ENCODE assay signal across 13 cellular contexts in genomic region chr4:1708581-1708980, GRCh38. TPM values are rescaled to one million over a fixed set of nuclear protein-coding genes. Genes with fewer than 3 reads are reported as not detected.
A peak's percentile ranks its signal among the peaks of the same experiment; 100 is the strongest.
DNase-seq lines count a peak whose midpoint lies in the region; ATAC-seq, FAIRE-seq and TF ChIP-seq lines count a peak whose summit lies in the region.
"Had no signal": no experiment of that assay in that cellular context is flagged by ENCODE, and none has a peak within 500 bp of the region (broad histone marks: within the 10 kb centered on the region; RNA-seq: fewer than 3 reads in every experiment).

No MANE protein-coding gene starts in this region.

- H3K27me3 Mint-ChIP-seq in activated CD4-positive, alpha-beta T cell treated with anti-CD3 and anti-CD28 coated beads, Interleukin-2, amount 10 ng/mL, durations not matched to agents 7 days and 5 days = no peaks in the 10 kb centered on the region
- H3K27me3 Mint-ChIP-seq in progenitor cell of endocrine pancreas = no peaks in the 10 kb centered on the region
- H3K27me3 Mint-ChIP-seq: dendritic cell treated with granulocyte-macrophage colony-stimulating factor and Interleukin-4, amounts not matched to agents 40 ng/mL and 50 ng/mL, for 4 days had no signal

- BruUV-seq in K562 (replicated peaks; lab: Mats Ljungman, UMichigan) = no TSS peak

- no peak overlapping the region; the same call in 1 of the 2 replicates for H3K9ac ChIP-seq in OCI-LY1 (ENCODE audit: low read length)
- H3K9ac ChIP-seq in K562 (ENCODE audit: insufficient read depth in 1 of 2, low read depth in 2 of 2, low read length in 2 of 2) = no peak overlapping the region

- in situ Hi-C loops in K562 (cut with MboI) = no loop called here

- no peak for TF ChIP-seq EP300 in K562 (IDR thresholded peaks at IDR 0.05; ENCODE audit: low read length)

- H4K20me1 ChIP-seq in OCI-LY1 (ENCODE audit: insufficient read depth, low read length) (no peaks in the 10 kb centered on the region), K562 (replicated peaks; ENCODE audit: control insufficient read depth, insufficient read depth, low read length) (peaks cover 33% of the 10 kb centered on the region)

- TF ChIP-seq CTCF in OCI-LY1 (IDR thresholded peaks at IDR 0.05; ENCODE audit: low read length) = no peak
- TF ChIP-seq CTCF in K562 (IDR thresholded peaks at IDR 0.05 in 2 of 3, conservative IDR thresholded peaks at IDR 0.05 in 1 of 3; ENCODE audit: insufficient read depth in 2 of 3, low read depth in 1 of 3, low read length in 3 of 3) = no peak
- no peak for TF ChIP-seq CTCF in progenitor cell of endocrine pancreas (IDR thresholded peaks at IDR 0.05; ENCODE audit: unreplicated experiment)
- TF ChIP-seq CTCF in adrenal gland (IDR thresholded peaks at IDR 0.05) = no peak

- TF ChIP-seq POLR2A in K562 (conservative IDR thresholded peaks at IDR 0.05) (no peak), adrenal gland (IDR thresholded peaks at IDR 0.05) (no peak)

- H3K9me3 ChIP-seq in OCI-LY1 (ENCODE audit: low read length) (no peaks in the 10 kb centered on the region), K562 (replicated peaks; ENCODE audit: control insufficient read depth, insufficient read depth, low read depth, low read length) (no peaks in the 10 kb centered on the region), adrenal gland (replicated peaks in 1 of 3) (no peaks in the 10 kb centered on the region)
- H3K9me3 ChIP-seq: A549 had no signal

- CTCF ChIA-PET in activated CD4-positive, alpha-beta T cell treated with anti-CD3 and anti-CD28 coated beads, Interleukin-2, amount 10 ng/mL, durations not matched to agents 7 days and 5 days (lab: Charles Lee) = interaction anchor here (0.6 to 2.0 kb wide), 6 partner anchors 8 to 746 kb away, joined by 3 to 9 read pairs (median 4); partner anchors contain the start of genes TACC3 and TMEM129
- CTCF ChIA-PET in K562 (lab: Yijun Ruan, JAX; ENCODE audit: low intra/inter-chr PET ratio) = interaction anchor here (0.5 kb wide), 1 partner anchor 146 kb away, joined by 3 read pairs; no protein-coding TSS in a partner anchor

- no peaks in the 10 kb centered on the region for H3K9me3 Mint-ChIP-seq in activated CD4-positive, alpha-beta T cell treated with anti-CD3 and anti-CD28 coated beads, Interleukin-2, amount 10 ng/mL, durations not matched to agents 7 days and 5 days
- no peaks in the 10 kb centered on the region for H3K9me3 Mint-ChIP-seq in progenitor cell of endocrine pancreas (ENCODE audit: low read depth)
- H3K9me3 Mint-ChIP-seq: dendritic cell treated with granulocyte-macrophage colony-stimulating factor and Interleukin-4, amounts not matched to agents 40 ng/mL and 50 ng/mL, for 4 days had no signal

- FAIRE-seq in K562 (lab: Jason Lieb, UNC) = no peak
- FAIRE-seq: A549 had no signal

- WGBS in K562 (ENCODE audit: insufficient coverage, low coverage, missing lambda C conversion rate) = 0% methylated on average over 1 of the region's 1 CpG
- WGBS in adrenal gland, 4 donors = 54 to 75% (median 59%) methylated on average over 1 of the region's 1 CpG

- peak overlapping the region; percentile 49 for H3K4me3 Mint-ChIP-seq in activated CD4-positive, alpha-beta T cell treated with anti-CD3 and anti-CD28 coated beads, Interleukin-2, amount 10 ng/mL, durations not matched to agents 7 days and 5 days
- H3K4me3 Mint-ChIP-seq in progenitor cell of endocrine pancreas (ENCODE audit: low read depth) = peak overlapping the region; percentile 58
- H3K4me3 Mint-ChIP-seq: dendritic cell treated with granulocyte-macrophage colony-stimulating factor and Interleukin-4, amounts not matched to agents 40 ng/mL and 50 ng/mL, for 4 days had no signal

- intact Hi-C loops in K562 (cut with micrococcal nuclease) = no loop called here
- intact Hi-C loops in adrenal gland (cut with DNase I) = no loop called here

- H3K4me3 ChIP-seq in OCI-LY1 (ENCODE audit: low read depth, low read length, poor library complexity, severe bottlenecking) = peak overlapping the region; percentile 99
- H3K4me3 ChIP-seq in K562 = no peak overlapping the region
- H3K4me3 ChIP-seq in adrenal gland = no peak overlapping the region
- H3K4me3 ChIP-seq: A549 had no signal

- H3K36me3 ChIP-seq in OCI-LY1 (ENCODE audit: insufficient read depth, low read length) (peaks cover 70% of the 10 kb centered on the region), K562 (ENCODE audit: control insufficient read depth, insufficient read depth, low read length) (peaks cover 67% of the 10 kb centered on the region), adrenal gland (replicated peaks in 1 of 2) (peaks cover 0 to 11% of the 10 kb centered on the region in 2 donors)

- peaks cover 55% of the 10 kb centered on the region for H3K36me3 Mint-ChIP-seq in activated CD4-positive, alpha-beta T cell treated with anti-CD3 and anti-CD28 coated beads, Interleukin-2, amount 10 ng/mL, durations not matched to agents 7 days and 5 days (ENCODE audit: low read depth)
- H3K36me3 Mint-ChIP-seq in progenitor cell of endocrine pancreas (ENCODE audit: insufficient read depth) = peaks cover 22% of the 10 kb centered on the region

- H3K27me3 ChIP-seq in OCI-LY1 (ENCODE audit: insufficient read depth, low read length) (no peaks in the 10 kb centered on the region), K562 (ENCODE audit: control insufficient read depth in 2 of 2, insufficient read depth in 2 of 2, low read length in 2 of 2) (no peaks in the 10 kb centered on the region), adrenal gland (no peaks in the 10 kb centered on the region)

- DNase-seq in activated CD4-positive, alpha-beta T cell treated with anti-CD3 and anti-CD28 coated beads, Interleukin-2, amount 10 ng/mL, durations not matched to agents 7 days and 5 days = no peak
- no peak for DNase-seq in activated CD4-positive, alpha-beta T cell treated with anti-CD3 and anti-CD28 coated beads for 48 hours
- no peak for DNase-seq in K562 (ENCODE audit: extremely low read depth in 1 of 4, low spot score in 3 of 4)
- no peak for DNase-seq in progenitor cell of endocrine pancreas (ENCODE audit: low spot score, unreplicated experiment)
- no peak for DNase-seq in CD1c-positive myeloid dendritic cell (ENCODE audit: extremely low spot score)
- DNase-seq in NCI-H1694 (lab: John Stamatoyannopoulos, UW) = no peak
- no peak for DNase-seq in adrenal gland
- DNase-seq: NCI-H187 treated with DMSO at 0.1 percent for 48 hours, NCI-H748 treated with DMSO at 0.1 percent for 48 hours, SHP77 treated with DMSO at 0.1 percent for 48 hours had no signal

- H3K9me1 ChIP-seq in K562 (ENCODE audit: control insufficient read depth, insufficient read depth, low read length) = peaks cover 3% of the 10 kb centered on the region

- no peaks in the 10 kb centered on the region for H3K9me2 ChIP-seq in OCI-LY1 (ENCODE audit: low read depth, low read length)

- peak overlapping the region; percentile 50 for H3K27ac Mint-ChIP-seq in activated CD4-positive, alpha-beta T cell treated with anti-CD3 and anti-CD28 coated beads, Interleukin-2, amount 10 ng/mL, durations not matched to agents 7 days and 5 days
- peak overlapping the region; percentile 93 for H3K27ac Mint-ChIP-seq in progenitor cell of endocrine pancreas
- H3K27ac Mint-ChIP-seq: dendritic cell treated with granulocyte-macrophage colony-stimulating factor and Interleukin-4, amounts not matched to agents 40 ng/mL and 50 ng/mL, for 4 days had no signal

- peaks cover 64% of the 10 kb centered on the region for H3K4me1 Mint-ChIP-seq in activated CD4-positive, alpha-beta T cell treated with anti-CD3 and anti-CD28 coated beads, Interleukin-2, amount 10 ng/mL, durations not matched to agents 7 days and 5 days
- peaks cover 39% of the 10 kb centered on the region for H3K4me1 Mint-ChIP-seq in progenitor cell of endocrine pancreas (ENCODE audit: low read depth)

- POLR2A ChIA-PET in activated CD4-positive, alpha-beta T cell treated with anti-CD3 and anti-CD28 coated beads, Interleukin-2, amount 10 ng/mL, durations not matched to agents 7 days and 5 days (lab: Charles Lee) = interaction anchor here (0.5 to 0.6 kb wide), 2 partner anchors 8 to 12 kb away, joined by 3 to 6 read pairs; no protein-coding TSS in a partner anchor
- POLR2A ChIA-PET in K562 (lab: Yijun Ruan, JAX) = interaction anchor here (0.6 to 6.8 kb wide), 9 partner anchors 8 to 162 kb away, joined by 3 to 49 read pairs (median 7); partner anchors contain the start of genes TACC3 and TMEM129

- H2AFZ ChIP-seq in OCI-LY1 (ENCODE audit: low read length) (no peak overlapping the region), K562 (ENCODE audit: low read depth, low read length) (no peak overlapping the region)

- peak overlapping the region; percentile 89 for H3K4me2 ChIP-seq in OCI-LY1 (ENCODE audit: low read length)
- peak overlapping the region; percentile 26; the same call in 1 of the 2 replicates for H3K4me2 ChIP-seq in K562 (ENCODE audit: insufficient read depth, low read length)
- H3K4me2 ChIP-seq: A549 had no signal

- H3F3A ChIP-seq in OCI-LY1 (ENCODE audit: insufficient read depth, low read length) = no peaks in the 10 kb centered on the region

- no peak for ATAC-seq in K562
- ATAC-seq: A549 had no signal

- H3K27ac ChIP-seq in OCI-LY1 (ENCODE audit: low read depth, low read length, poor library complexity, severe bottlenecking) (no peak overlapping the region), K562 (ENCODE audit: extremely low read depth, low read depth, low read length) (no peak overlapping the region), adrenal gland (no peak overlapping the region)
- H3K27ac ChIP-seq: A549 had no signal

- TF ChIP-seq RAD21 in K562 (CRISPR knock-in tag; conservative IDR thresholded peaks at IDR 0.05 in 1 of 2, IDR thresholded peaks at IDR 0.05 in 1 of 2) = no peak

- peaks cover 29% of the 10 kb centered on the region for H3K4me1 ChIP-seq in OCI-LY1 (ENCODE audit: insufficient read depth, low read length, severe bottlenecking)
- peaks cover 18 to 32% of the 10 kb centered on the region in 2 experiments; a peak in 4 of 5 replicates for H3K4me1 ChIP-seq in K562 (replicated peaks in 1 of 2; ENCODE audit: control insufficient read depth in 2 of 2, insufficient read depth in 2 of 2, low read length in 2 of 2)
- peaks cover 15 to 21% of the 10 kb centered on the region in 2 donors for H3K4me1 ChIP-seq in adrenal gland (replicated peaks in 1 of 2)

- H3K79me2 ChIP-seq in OCI-LY1 (ENCODE audit: insufficient read depth, low read length) (peaks cover 66% of the 10 kb centered on the region), K562 (ENCODE audit: control insufficient read depth, insufficient read depth, low read length) (peaks cover 96% of the 10 kb centered on the region)

RNA-seq across cellular contexts. Expression of gene SLBP, which starts 3.5 kb away (rescaled TPM):
- total RNA-seq in activated CD4-positive, alpha-beta T cell treated with anti-CD3 and anti-CD28 coated beads, Interleukin-2, amount 10 ng/mL, durations not matched to agents 7 days and 5 days = 100 to 1,000 TPM; 116 to 137 TPM
- total RNA-seq in K562 (2011; cell fraction: chromatin; rRNA removed; ENCODE audit: low replicate concordance) = 30.7 and 52.5 TPM in 2 replicates
- total RNA-seq in K562 (2011; cell fraction: nucleolus; rRNA removed) = 27.1 and 28.9 TPM in 2 replicates
- 42.8 and 65.1 TPM in 2 replicates for total RNA-seq in K562 (2011; cell fraction: nucleoplasm; rRNA removed)
- 185 and 221 TPM in 2 replicates for total RNA-seq in K562 (2014; rRNA removed)
- 161 and 175 TPM in 2 replicates for total RNA-seq in K562 (2014; rRNA removed; fragmentation: Illumina TruSeq; extraction: Trizol)
- total RNA-seq in K562 (2015; rRNA removed; fragmentation: Illumina TruSeq; extraction: Trizol) = 148 and 164 TPM in 2 replicates
- 123 and 128 TPM in 2 replicates for total RNA-seq in K562 (2021)
- polyA plus RNA-seq in K562 (2011; rRNA removed) = 121 and 191 TPM in 2 replicates
- 86.2 and 92.0 TPM in 2 replicates for polyA plus RNA-seq in K562 (2011; cell fraction: cytosol; rRNA removed)
- 39.9 and 51.3 TPM in 2 replicates for polyA plus RNA-seq in K562 (2011; cell fraction: nucleus; rRNA removed)
- polyA plus RNA-seq in K562 (2012) = 91.7 and 104 TPM in 2 replicates
- polyA plus RNA-seq in K562 (2014; fragmentation: Illumina TruSeq; extraction: Trizol) = 171 and 214 TPM in 2 replicates
- 10 to 100 TPM; 49.4 to 81.8 TPM for polyA plus RNA-seq in K562 (2014; fragmentation: Nextera tagmentation; extraction: Ambion mirVana)
- 157 and 162 TPM in 2 replicates for polyA plus RNA-seq in K562 (2014; rRNA removed)
- 103 and 121 TPM in 2 replicates for polyA minus RNA-seq in K562 (2011; rRNA and poly(A)+ RNA removed)
- polyA minus RNA-seq in K562 (2011; cell fraction: cytosol; rRNA and poly(A)+ RNA removed) = 51.2 and 63.8 TPM in 2 replicates
- 14.9 and 23.8 TPM in 2 replicates for polyA minus RNA-seq in K562 (2011; cell fraction: nucleus; rRNA and poly(A)+ RNA removed)
- 54.3 and 56.5 TPM in 2 replicates for total RNA-seq in progenitor cell of endocrine pancreas
- total RNA-seq in adrenal gland = 10 to 100 TPM; 29.2 to 53.2 (median 38.1) TPM
- polyA plus RNA-seq in adrenal gland = 10 to 100 TPM; 19.0 to 81.0 (median 24.6) TPM

RNA-seq across cellular contexts. Expression of gene TMEM129, which starts 12.5 kb away (rescaled TPM):
- total RNA-seq in activated CD4-positive, alpha-beta T cell treated with anti-CD3 and anti-CD28 coated beads, Interleukin-2, amount 10 ng/mL, durations not matched to agents 7 days and 5 days = 10 to 100 TPM; 20.9 to 22.3 TPM
- total RNA-seq in K562 (2011; cell fraction: chromatin; rRNA removed; ENCODE audit: low replicate concordance) = 25.4 and 79.9 TPM in 2 replicates
- 85.2 and 91.1 TPM in 2 replicates for total RNA-seq in K562 (2011; cell fraction: nucleolus; rRNA removed)
- total RNA-seq in K562 (2011; cell fraction: nucleoplasm; rRNA removed) = 51.7 and 55.1 TPM in 2 replicates
- 34.3 and 44.0 TPM in 2 replicates for total RNA-seq in K562 (2014; rRNA removed)
- total RNA-seq in K562 (2014; rRNA removed; fragmentation: Illumina TruSeq; extraction: Trizol) = 5.8 and 7.8 TPM in 2 replicates
- total RNA-seq in K562 (2015; rRNA removed; fragmentation: Illumina TruSeq; extraction: Trizol) = 18.4 and 20.4 TPM in 2 replicates
- 40.0 and 40.3 TPM in 2 replicates for total RNA-seq in K562 (2021)
- polyA plus RNA-seq in K562 (2011; rRNA removed) = 17.9 and 28.9 TPM in 2 replicates
- 37.3 and 93.7 TPM in 2 replicates for polyA plus RNA-seq in K562 (2011; cell fraction: cytosol; rRNA removed)
- 100 and 135 TPM in 2 replicates for polyA plus RNA-seq in K562 (2011; cell fraction: nucleus; rRNA removed)
- polyA plus RNA-seq in K562 (2012) = 23.2 and 37.4 TPM in 2 replicates
- 18.8 and 24.3 TPM in 2 replicates for polyA plus RNA-seq in K562 (2014; fragmentation: Illumina TruSeq; extraction: Trizol)
- polyA plus RNA-seq in K562 (2014; fragmentation: Nextera tagmentation; extraction: Ambion mirVana) = under 1 TPM; 0.34 to 0.53 TPM
- 42.9 and 47.2 TPM in 2 replicates for polyA plus RNA-seq in K562 (2014; rRNA removed)
- polyA minus RNA-seq in K562 (2011; rRNA and poly(A)+ RNA removed) = 5.4 and 10.2 TPM in 2 replicates
- polyA minus RNA-seq in K562 (2011; cell fraction: cytosol; rRNA and poly(A)+ RNA removed) = 23.7 and 31.6 TPM in 2 replicates
- polyA minus RNA-seq in K562 (2011; cell fraction: nucleus; rRNA and poly(A)+ RNA removed) = 19.1 and 20.1 TPM in 2 replicates
- 29.9 and 30.0 TPM in 2 replicates for total RNA-seq in progenitor cell of endocrine pancreas
- total RNA-seq in adrenal gland = 100 to 1,000 TPM in 1 of 8 donors, 10 to 100 TPM in 7; 29.0 to 119 (median 59.7) TPM
- 10 to 100 TPM; 14.9 to 45.0 (median 43.5) TPM for polyA plus RNA-seq in adrenal gland

RNA-seq across cellular contexts. Expression of gene TACC3, which starts 12.7 kb away (rescaled TPM):
- 100 to 1,000 TPM; 301 to 305 TPM for total RNA-seq in activated CD4-positive, alpha-beta T cell treated with anti-CD3 and anti-CD28 coated beads, Interleukin-2, amount 10 ng/mL, durations not matched to agents 7 days and 5 days
- 114 and 225 TPM in 2 replicates for total RNA-seq in K562 (2011; cell fraction: chromatin; rRNA removed; ENCODE audit: low replicate concordance)
- 114 and 126 TPM in 2 replicates for total RNA-seq in K562 (2011; cell fraction: nucleolus; rRNA removed)
- 94.5 and 103 TPM in 2 replicates for total RNA-seq in K562 (2011; cell fraction: nucleoplasm; rRNA removed)
- total RNA-seq in K562 (2014; rRNA removed) = 66.3 and 80.2 TPM in 2 replicates
- total RNA-seq in K562 (2014; rRNA removed; fragmentation: Illumina TruSeq; extraction: Trizol) = 47.1 and 49.7 TPM in 2 replicates
- total RNA-seq in K562 (2015; rRNA removed; fragmentation: Illumina TruSeq; extraction: Trizol) = 52.1 and 55.6 TPM in 2 replicates
- total RNA-seq in K562 (2021) = 112 and 122 TPM in 2 replicates
- 50.3 and 50.8 TPM in 2 replicates for polyA plus RNA-seq in K562 (2011; rRNA removed)
- polyA plus RNA-seq in K562 (2011; cell fraction: cytosol; rRNA removed) = 45.2 and 61.0 TPM in 2 replicates
- polyA plus RNA-seq in K562 (2011; cell fraction: nucleus; rRNA removed) = 150 and 212 TPM in 2 replicates
- polyA plus RNA-seq in K562 (2012) = 93.9 and 100.0 TPM in 2 replicates
- polyA plus RNA-seq in K562 (2014; fragmentation: Illumina TruSeq; extraction: Trizol) = 95.2 and 122 TPM in 2 replicates
- polyA plus RNA-seq in K562 (2014; fragmentation: Nextera tagmentation; extraction: Ambion mirVana) = 1 to 10 TPM; 1.9 to 2.8 TPM
- polyA plus RNA-seq in K562 (2014; rRNA removed) = 90.1 and 102 TPM in 2 replicates
- 16.5 and 18.3 TPM in 2 replicates for polyA minus RNA-seq in K562 (2011; rRNA and poly(A)+ RNA removed)
- 37.4 and 55.6 TPM in 2 replicates for polyA minus RNA-seq in K562 (2011; cell fraction: cytosol; rRNA and poly(A)+ RNA removed)
- polyA minus RNA-seq in K562 (2011; cell fraction: nucleus; rRNA and poly(A)+ RNA removed) = 40.5 and 49.1 TPM in 2 replicates
- total RNA-seq in progenitor cell of endocrine pancreas = 56.2 and 58.3 TPM in 2 replicates
- total RNA-seq in adrenal gland = 10 to 100 TPM in 7 of 8 donors, 1 to 10 TPM in 1; 8.1 to 26.5 (median 11.4) TPM
- polyA plus RNA-seq in adrenal gland = 10 to 100 TPM in 2 of 3 donors, 1 to 10 TPM in 1; 5.5 to 21.1 (median 19.7) TPM

RNA-seq across cellular contexts. Expression of gene FAM53A, which starts 24.5 kb away (rescaled TPM):
- total RNA-seq in activated CD4-positive, alpha-beta T cell treated with anti-CD3 and anti-CD28 coated beads, Interleukin-2, amount 10 ng/mL, durations not matched to agents 7 days and 5 days = 1 to 10 TPM in 1 of 2 experiments, under 1 TPM in 1; 0.99 to 1.6 TPM
- 3.4 and 8.9 TPM in 2 replicates for total RNA-seq in K562 (2011; cell fraction: chromatin; rRNA removed; ENCODE audit: low replicate concordance)
- 2.8 and 3.7 TPM in 2 replicates for total RNA-seq in K562 (2011; cell fraction: nucleolus; rRNA removed)
- 2.1 and 2.4 TPM in 2 replicates for total RNA-seq in K562 (2011; cell fraction: nucleoplasm; rRNA removed)
- 1.8 and 2.6 TPM in 2 replicates for total RNA-seq in K562 (2014; rRNA removed)
- 0.76 TPM in 1 of 2 replicates, not detected in the other for total RNA-seq in K562 (2014; rRNA removed; fragmentation: Illumina TruSeq; extraction: Trizol)
- 1.1 TPM in 2 replicates for total RNA-seq in K562 (2015; rRNA removed; fragmentation: Illumina TruSeq; extraction: Trizol)
- 1.6 and 2.0 TPM in 2 replicates for total RNA-seq in K562 (2021)
- polyA plus RNA-seq in K562 (2011; rRNA removed) = 0.53 and 1.3 TPM in 2 replicates
- 1.7 and 2.5 TPM in 2 replicates for polyA plus RNA-seq in K562 (2011; cell fraction: cytosol; rRNA removed)
- 1.9 and 2.9 TPM in 2 replicates for polyA plus RNA-seq in K562 (2011; cell fraction: nucleus; rRNA removed)
- polyA plus RNA-seq in K562 (2012) = 1.4 and 2.1 TPM in 2 replicates
- 0.62 and 1.4 TPM in 2 replicates for polyA plus RNA-seq in K562 (2014; fragmentation: Illumina TruSeq; extraction: Trizol)
- not detected for polyA plus RNA-seq in K562 (2014; fragmentation: Nextera tagmentation; extraction: Ambion mirVana)
- polyA plus RNA-seq in K562 (2014; rRNA removed) = 1.4 and 2.7 TPM in 2 replicates
- polyA minus RNA-seq in K562 (2011; rRNA and poly(A)+ RNA removed) = 0.45 and 1.1 TPM in 2 replicates
- polyA minus RNA-seq in K562 (2011; cell fraction: cytosol; rRNA and poly(A)+ RNA removed) = 2.6 and 3.8 TPM in 2 replicates
- 1.00 and 1.8 TPM in 2 replicates for polyA minus RNA-seq in K562 (2011; cell fraction: nucleus; rRNA and poly(A)+ RNA removed)
- 2.4 and 3.0 TPM in 2 replicates for total RNA-seq in progenitor cell of endocrine pancreas
- 1 to 10 TPM in 5 of 8 donors, under 1 TPM in 3; 0.56 to 6.2 (median 1.4) TPM for total RNA-seq in adrenal gland
- polyA plus RNA-seq in adrenal gland = 1 to 10 TPM in 2 of 3 donors, under 1 TPM in 1; 0.44 to 2.2 (median 2.2) TPM
